14 cellular contexts compared by ENCODE assay signal in genomic region chr2:72827495-72827894, GRCh38. TPM values are rescaled to one million over a fixed set of nuclear protein-coding genes. Genes with fewer than 3 reads are reported as not detected.
A peak's percentile ranks its signal among the peaks of the same experiment; 100 is the strongest.
DNase-seq lines count a peak whose midpoint lies in the region; ATAC-seq and TF ChIP-seq lines count a peak whose summit lies in the region.
"Had no signal": no experiment of that assay in that cellular context is flagged by ENCODE, and none has a peak within 500 bp of the region (broad histone marks: within the 10 kb centered on the region; RNA-seq: fewer than 3 reads in every experiment).

No MANE protein-coding gene starts in this region.

- H3F3A ChIP-seq in PC-3 (ENCODE audit: low read length, unreplicated experiment): no peaks in the 10 kb centered on the region

- CTCF ChIA-PET in Caco-2 (lab: Charles Lee) (no interaction called here), PC-3 (lab: Charles Lee) (no interaction called here)

- no peaks in the 10 kb centered on the region for H3K36me3 ChIP-seq in Caco-2 (ENCODE audit: control insufficient read depth, insufficient read depth, low read length)
- H3K36me3 ChIP-seq in PC-3 (ENCODE audit: low read depth, low read length): no peaks in the 10 kb centered on the region
- no peaks in the 10 kb centered on the region for H3K36me3 ChIP-seq in skeletal muscle satellite cell (ENCODE audit: insufficient read depth, low read length)
- H3K36me3 ChIP-seq: BLaER1, MG63 had no signal

- no peak overlapping the region for H3K27ac ChIP-seq in PC-3 (ENCODE audit: low read length)
- H3K27ac ChIP-seq: BLaER1, KMS-11 had no signal

- ATAC-seq in PC-3 (no peak), GM21737 (IDR thresholded peaks at IDR 0.05; ENCODE audit: unreplicated experiment) (no peak)
- ATAC-seq: Right ventricle myocardium inferior had no signal

- no peaks in the 10 kb centered on the region for H3K9me2 ChIP-seq in PC-3 (replicated peaks; ENCODE audit: low read length)
- H3K9me2 ChIP-seq: SK-N-SH had no signal

- intact Hi-C loops in Caco-2 (cut with micrococcal nuclease; ENCODE audit: unreplicated experiment): no loop called here
- intact Hi-C loops in PC-3 (cut with micrococcal nuclease): no loop called here

- H3K79me2 ChIP-seq in PC-3 (ENCODE audit: low read length): peaks cover 29% of the 10 kb centered on the region

- no peaks in the 10 kb centered on the region for H3K9me3 Mint-ChIP-seq in Caco-2 (ENCODE audit: unreplicated experiment)

- BruUV-seq in Caco-2 (replicated peaks; lab: Mats Ljungman, UMichigan) (no TSS peak), PC-3 (replicated peaks; lab: Mats Ljungman, UMichigan) (no TSS peak)

- H3K9ac ChIP-seq in PC-3 (ENCODE audit: low read length) (no peak overlapping the region), skeletal muscle satellite cell (ENCODE audit: low read depth, low read length) (no peak overlapping the region)
- H3K9ac ChIP-seq: BLaER1, KMS-11, SK-N-SH had no signal

- POLR2A ChIA-PET in Caco-2 (lab: Charles Lee) (no interaction called here), PC-3 (lab: Charles Lee; ENCODE audit: unreplicated experiment) (no interaction called here)

- H3K9me3 ChIP-seq in Caco-2 (no peaks in the 10 kb centered on the region), PC-3 (ENCODE audit: low read length) (no peaks in the 10 kb centered on the region), skeletal muscle satellite cell (replicated peaks; ENCODE audit: low read length) (no peaks in the 10 kb centered on the region)
- H3K9me3 ChIP-seq: BLaER1, MG63, SK-N-SH had no signal

- TF ChIP-seq CTCF in Caco-2 (IDR thresholded peaks at IDR 0.05; ENCODE audit: insufficient read depth in 1 of 2, low read depth in 1 of 2, low read length in 1 of 2, severe bottlenecking in 1 of 2, unreplicated experiment in 1 of 2) (no peak), PC-3 (conservative IDR thresholded peaks at IDR 0.05; ENCODE audit: low read depth, low read length) (no peak), fibroblast of pulmonary artery (IDR thresholded peaks at IDR 0.05; ENCODE audit: low read length, missing control alignments) (no peak)

- 0 out of 2 replicates have a peak overlapping the region, but pooled peaks have one; percentile 8 for H2AFZ ChIP-seq in PC-3 (ENCODE audit: low read length)

- no peaks in the 10 kb centered on the region for H3K27me3 Mint-ChIP-seq in Caco-2 (ENCODE audit: insufficient read depth, unreplicated experiment)

- H3K27ac Mint-ChIP-seq in Caco-2 (ENCODE audit: unreplicated experiment): peak overlapping the region; percentile 6

- H3K4me1 Mint-ChIP-seq in Caco-2 (ENCODE audit: low read depth, unreplicated experiment): peaks cover 53% of the 10 kb centered on the region

- H3K4me2 ChIP-seq in PC-3 (ENCODE audit: low read length) (peak overlapping the region; percentile 76), skeletal muscle satellite cell (ENCODE audit: low read length) (peak overlapping the region; percentile 53)
- H3K4me2 ChIP-seq: BLaER1, SK-N-SH had no signal

- DNase-seq in Caco-2: no peak
- DNase-seq in PC-3: no peak
- peak; percentile 7 for DNase-seq in fibroblast of pulmonary artery (ENCODE audit: low read depth)
- no peak for DNase-seq in COLO829 (ENCODE audit: low spot score)
- no peak for DNase-seq in putamen (ENCODE audit: low spot score)
- DNase-seq: NCI-H1092 treated with DMSO at 0.1 percent for 48 hours, NCI-H187, SK-N-SH had no signal

- H3K4me3 ChIP-seq in Caco-2 (ENCODE audit: low read depth, low read length) (no peak overlapping the region), PC-3 (ENCODE audit: low read length) (no peak overlapping the region), fibroblast of pulmonary artery (replicated peaks; ENCODE audit: low read depth, low read length) (no peak overlapping the region), skeletal muscle satellite cell (ENCODE audit: low read length) (no peak overlapping the region)
- H3K4me3 ChIP-seq: BLaER1, MG63 had no signal

- H3K27me3 ChIP-seq in Caco-2 (replicated peaks; ENCODE audit: control insufficient read depth, insufficient read depth, low read length) (no peaks in the 10 kb centered on the region), PC-3 (ENCODE audit: low read length) (no peaks in the 10 kb centered on the region), skeletal muscle satellite cell (ENCODE audit: control insufficient read depth, insufficient read depth, low read length) (peaks cover under 1% of the 10 kb centered on the region)
- H3K27me3 ChIP-seq: BLaER1, MG63 had no signal

- H3K4me3 Mint-ChIP-seq in Caco-2 (ENCODE audit: unreplicated experiment): peak overlapping the region; percentile 2

- H4K20me1 ChIP-seq in PC-3 (ENCODE audit: low read length): no peaks in the 10 kb centered on the region
- H4K20me1 ChIP-seq: BLaER1 had no signal

- H3K4me1 ChIP-seq in Caco-2 (peaks cover 54% of the 10 kb centered on the region), PC-3 (ENCODE audit: insufficient read depth, low read length) (peaks cover 51% of the 10 kb centered on the region), skeletal muscle satellite cell (ENCODE audit: control insufficient read depth, insufficient read depth, low read length) (peaks cover 26% of the 10 kb centered on the region)

- peaks cover 24% of the 10 kb centered on the region for H3K36me3 Mint-ChIP-seq in Caco-2 (ENCODE audit: insufficient read depth, unreplicated experiment)

RNA-seq across cellular contexts. Expression of gene EXOC6B, which starts 1.7 kb away (rescaled TPM):
- 36.1 and 38.0 TPM in 2 replicates for total RNA-seq in Caco-2 (2022)
- total RNA-seq in PC-3 (2014; rRNA removed): 13.9 and 28.0 TPM in 2 replicates
- 13.1 and 13.4 TPM in 2 replicates for total RNA-seq in skeletal muscle satellite cell (2012; rRNA removed)

RNA-seq across cellular contexts. Expression of gene SPR, which starts 59.7 kb away (rescaled TPM):
- 49.6 and 51.5 TPM in 2 replicates for total RNA-seq in Caco-2 (2022)
- total RNA-seq in PC-3 (2014; rRNA removed): 69.4 and 88.6 TPM in 2 replicates
- 14.2 and 16.0 TPM in 2 replicates for total RNA-seq in skeletal muscle satellite cell (2012; rRNA removed)
